In genomic region chr6:33787954-33788693, GRCh38 we compare ENCODE assay signal across 8 cellular contexts. TPM values are rescaled to one million over a fixed set of nuclear protein-coding genes. Genes with fewer than 3 reads are reported as not detected.
DNase-seq lines count a peak whose midpoint lies in the region; ATAC-seq lines count a peak whose summit lies in the region.

No MANE protein-coding gene starts in this region.

- peak overlapping the region; percentile 96 for H3K4me3 Mint-ChIP-seq in activated CD4-positive, alpha-beta memory T cell treated with anti-CD3 and anti-CD28 coated beads for 36 hours

- H3K4me1 Mint-ChIP-seq in activated CD4-positive, alpha-beta memory T cell treated with anti-CD3 and anti-CD28 coated beads for 36 hours (ENCODE audit: low read depth) = peaks cover 45% of the 10 kb centered on the region

- H3K27me3 Mint-ChIP-seq in activated CD4-positive, alpha-beta memory T cell treated with anti-CD3 and anti-CD28 coated beads for 36 hours = no peaks in the 10 kb centered on the region

- POLR2A ChIA-PET in activated CD4-positive, alpha-beta memory T cell treated with anti-CD3 and anti-CD28 coated beads for 36 hours (lab: Charles Lee) = interaction anchor here (0.7 to 2.1 kb wide), 7 partner anchors 9 to 208 kb away, joined by 3 to 8 read pairs (median 5); partner anchors contain the start of genes BAK1 and UQCC2

- intact Hi-C loops in activated CD4-positive, alpha-beta memory T cell treated with anti-CD3 and anti-CD28 coated beads for 36 hours (cut with micrococcal nuclease) = loop anchor here (2.0 kb wide), 3 partner anchors 53 to 117 kb away; partner anchors contain the start of gene UQCC2

- H3K27ac Mint-ChIP-seq in activated CD4-positive, alpha-beta memory T cell treated with anti-CD3 and anti-CD28 coated beads for 36 hours = peak overlapping the region; percentile 97

- peaks cover 37% of the 10 kb centered on the region for H3K36me3 Mint-ChIP-seq in activated CD4-positive, alpha-beta memory T cell treated with anti-CD3 and anti-CD28 coated beads for 36 hours

- DNase-seq in activated T-cell treated with anti-CD3 and anti-CD28 coated beads for 1 hour (ENCODE audit: low read depth) (peak; percentile 40), activated T-cell treated with anti-CD3 and anti-CD28 coated beads for 4 hours (no peak), NCI-H510A (lab: John Stamatoyannopoulos, UW) (peak; percentile 47), lung microvascular endothelial cell (ENCODE audit: low read depth in 2 of 2) (peak; percentile 79 to 90)
- peak; percentile 72 for DNase-seq in activated CD4-positive, alpha-beta memory T cell treated with anti-CD3 and anti-CD28 coated beads for 36 hours
- peak; percentile 42 for DNase-seq in effector CD4-positive, alpha-beta T cell
- DNase-seq in stimulated activated CD8-positive, alpha-beta memory T cell treated with anti-CD3 and anti-CD28 coated beads, Interleukin-12 subunit alpha, Interleukin-12 subunit beta, amount 100 ng/mL, for 24 hours (ENCODE audit: extremely low read depth) = peak; percentile 42

- CTCF ChIA-PET in activated CD4-positive, alpha-beta memory T cell treated with anti-CD3 and anti-CD28 coated beads for 36 hours (lab: Charles Lee) = interaction anchor here (0.8 to 3.9 kb wide), 9 partner anchors 9 to 366 kb away, joined by 3 to 21 read pairs (median 3); partner anchors contain the start of gene UQCC2

- H3K9me3 Mint-ChIP-seq in activated CD4-positive, alpha-beta memory T cell treated with anti-CD3 and anti-CD28 coated beads for 36 hours = no peaks in the 10 kb centered on the region

- peak; percentile 40 for ATAC-seq in HG02840 (IDR thresholded peaks at IDR 0.05; ENCODE audit: low FRiP score, unreplicated experiment)

RNA-seq across cellular contexts. Expression of gene LEMD2, which starts 0.8 kb away (rescaled TPM):
- 10 to 100 TPM; 51.4 to 54.8 TPM for total RNA-seq in activated CD4-positive, alpha-beta memory T cell treated with anti-CD3 and anti-CD28 coated beads for 36 hours
- total RNA-seq in lung microvascular endothelial cell = 27.9 and 34.3 TPM in 2 replicates

RNA-seq across cellular contexts. Expression of gene MLN, which starts 15.7 kb away (rescaled TPM):
- total RNA-seq in activated CD4-positive, alpha-beta memory T cell treated with anti-CD3 and anti-CD28 coated beads for 36 hours = not detected
- not detected in 2 replicates for total RNA-seq in lung microvascular endothelial cell

RNA-seq across cellular contexts. Expression of gene IP6K3, which starts 41.4 kb away (rescaled TPM):
- total RNA-seq in activated CD4-positive, alpha-beta memory T cell treated with anti-CD3 and anti-CD28 coated beads for 36 hours = not detected
- not detected in 2 replicates for total RNA-seq in lung microvascular endothelial cell
